14 cellular contexts compared by ENCODE assay signal in genomic region chr22:43891360-43892182, GRCh38. TPM values are rescaled to one million over a fixed set of nuclear protein-coding genes. Genes with fewer than 3 reads are reported as not detected.
A peak's percentile ranks its signal among the peaks of the same experiment; 100 is the strongest.
DNase-seq lines count a peak whose midpoint lies in the region; ATAC-seq and TF ChIP-seq lines count a peak whose summit lies in the region.
"Had no signal": no experiment of that assay in that cellular context is flagged by ENCODE, and none has a peak within 500 bp of the region (broad histone marks: within the 10 kb centered on the region; RNA-seq: fewer than 3 reads in every experiment).

PNPLA5 (minus strand) TSS chr22:43892013; CDS start chr22:43891880, 133 bp downstream.

- H3K4me3 ChIP-seq in NT2/D1 (ENCODE audit: insufficient read length, low read depth) (peak within 1 kb of the TSS; percentile 40), spleen (peak within 1 kb of the TSS in 1 of 8 donors; percentile 31)
- H3K4me3 ChIP-seq: GM12878, SJSA1 had no signal

- H3K27me3 ChIP-seq in NT2/D1 (ENCODE audit: insufficient read depth, insufficient read length) (peaks cover 39% of the 10 kb centered on the region), spleen (replicated peaks in 1 of 7) (peaks cover 0 to 86% (median 38%) of the 10 kb centered on the region in 7 donors)

- H3K4me1 ChIP-seq in NT2/D1 (ENCODE audit: insufficient read depth, insufficient read length) (peaks cover 9% of the 10 kb centered on the region), spleen (peaks cover 0 to 14% (median 11%) of the 10 kb centered on the region in 6 donors)
- H3K4me1 ChIP-seq: SJSA1 had no signal

- TF ChIP-seq POLR2A in spleen (IDR thresholded peaks at IDR 0.05), result no peak

- ATAC-seq in HG03108 (IDR thresholded peaks at IDR 0.05; ENCODE audit: unreplicated experiment), result no peak
- ATAC-seq: GM12878 had no signal

- intact Hi-C loops in spleen (cut with DNase I; ENCODE audit: low total_unique reads), result no loop called here

- no peaks in the 10 kb centered on the region for H3K36me3 ChIP-seq in NT2/D1 (ENCODE audit: insufficient read depth, insufficient read length, low read length)
- H3K36me3 ChIP-seq in spleen, result no peaks in the 10 kb centered on the region
- H3K36me3 ChIP-seq: SJSA1, stomach had no signal

- peak within 1 kb of the TSS; percentile 53 for H3K9ac ChIP-seq in NT2/D1 (ENCODE audit: insufficient read length, low read depth)

- DNase-seq in NCI-H345 (lab: John Stamatoyannopoulos, UW) (peak; percentile 14), NCI-H345 treated with DMSO at 0.1 percent for 48 hours (lab: John Stamatoyannopoulos, UW; ENCODE audit: unreplicated experiment) (no peak), NT2/D1 (ENCODE audit: low read depth, low spot score) (no peak), germinal center (ENCODE audit: low spot score) (peak; percentile 24), spleen (peak; percentile 68), NCI-H2029 treated with DMSO at 0.1 percent for 48 hours (lab: John Stamatoyannopoulos, UW) (no peak), mesenteric fat pad (ENCODE audit: low spot score) (no peak)
- DNase-seq: activated gamma-delta T cell treated with Interleukin-2 at 50 U/mL for 16 hours, foreskin melanocyte, stomach had no signal

- 2 to 10% (median 4%) methylated on average over 32 to 72 of the region's 72 CpGs for WGBS in spleen, 5 donors

- no peak for TF ChIP-seq CTCF in spleen (IDR thresholded peaks at IDR 0.05 in 8 of 11, conservative IDR thresholded peaks at IDR 0.05 in 3 of 11)

- no peak within 1 kb of the TSS for H3K27ac ChIP-seq in spleen
- H3K27ac ChIP-seq: SJSA1, stomach had no signal

- H3K9me3 ChIP-seq in NT2/D1 (ENCODE audit: insufficient read depth, low read length) (no peaks in the 10 kb centered on the region), spleen (no peaks in the 10 kb centered on the region)
- H3K9me3 ChIP-seq: SJSA1, stomach had no signal

RNA-seq across cellular contexts. Expression of gene PNPLA5, which starts in this region (rescaled TPM):
- not detected for total RNA-seq in spleen
- polyA plus RNA-seq in spleen, result not detected
- not detected for total RNA-seq in mesenteric fat pad
- total RNA-seq: A673, GM12878, SJSA1, stomach had no signal
- polyA plus RNA-seq: GM12878, stomach had no signal

Comparison
In these comparisons a context has a peak if more than half of its experiments do, and no peak if none do; other contexts are left out.
1. DNase-seq: peak in NCI-H345 (single experiment) and germinal center (single experiment); none in NCI-H345 treated with DMSO at 0.1 percent for 48 hours (single experiment), NT2/D1 (single experiment), NCI-H2029 treated with DMSO at 0.1 percent for 48 hours (single experiment) and mesenteric fat pad (single experiment).
2. Peak in DNase-seq in spleen; RNA of the gene not detected or under 1 TPM.